Comparison of ENCODE assay signal across 21 cellular contexts in genomic region chr15:71219101-71219500, GRCh38.
DNase-seq lines count a peak whose midpoint lies in the region; ATAC-seq, FAIRE-seq and TF ChIP-seq lines count a peak whose summit lies in the region.
"Had no signal": no experiment of that assay in that cellular context is flagged by ENCODE, and none has a peak within 500 bp of the region (broad histone marks: within the 10 kb centered on the region; RNA-seq: fewer than 3 reads in every experiment).

No MANE protein-coding gene starts in this region.

- intact Hi-C loops in esophagus squamous epithelium (cut with DNase I) = no loop called here

- H3K36me3 ChIP-seq in esophagus squamous epithelium (no peaks in the 10 kb centered on the region), keratinocyte (ENCODE audit: control insufficient read depth in 2 of 2, extremely low read depth in 1 of 2, insufficient read depth in 2 of 2, low read length in 2 of 2) (peaks cover 11 to 21% of the 10 kb centered on the region in 2 experiments), thoracic aorta (no peaks in the 10 kb centered on the region)
- H3K36me3 ChIP-seq: SJCRH30 had no signal

- H3K4me3 ChIP-seq in esophagus squamous epithelium (no peak overlapping the region), keratinocyte (ENCODE audit: control insufficient read depth in 2 of 3, extremely low read depth in 1 of 3, insufficient read depth in 2 of 3, low read depth in 1 of 3, low read length in 3 of 3) (no peak overlapping the region), thoracic aorta (no peak overlapping the region)
- H3K4me3 ChIP-seq: K562, SJCRH30 had no signal

- H3K27ac ChIP-seq in VCaP = peak overlapping the region; percentile 71
- peak overlapping the region in 3 of 4 donors; percentile 13 to 69 (median 60) for H3K27ac ChIP-seq in esophagus squamous epithelium
- H3K27ac ChIP-seq in keratinocyte (ENCODE audit: control insufficient read depth, insufficient read depth, low read length) = peak overlapping the region; percentile 15
- H3K27ac ChIP-seq in thoracic aorta = peak overlapping the region; percentile 47 to 62
- H3K27ac ChIP-seq: SJCRH30 had no signal

- no peaks in the 10 kb centered on the region for H3K9me1 ChIP-seq in keratinocyte (ENCODE audit: control insufficient read depth, extremely low read depth, insufficient read depth, low read length)

- dilution Hi-C loops in keratinocyte (cut with MboI; ENCODE audit: extremely low pct_ligation_motif_present, low sequenced_read_pairs) = no loop called here

- TF ChIP-seq POLR2A in esophagus squamous epithelium (IDR thresholded peaks at IDR 0.05) = no peak

- no peak for DNase-seq in esophagus squamous epithelium (lab: John Stamatoyannopoulos, UW)
- no peak for DNase-seq in keratinocyte (ENCODE audit: low read depth, low spot score)
- DNase-seq in thoracic aorta (ENCODE audit: low spot score) = no peak
- no peak for DNase-seq in GM03348 (ENCODE audit: low spot score)
- no peak for DNase-seq in stimulated activated naive B cell treated with anti-CD40 and anti-IgM and Interleukin-4, amounts not matched to agents 10 μg/mL and 1 μg/mL and 100 μg/mL, for 72 hours
- DNase-seq: Calu3; CD4-positive, alpha-beta T cell; DMS53; MV-4-11; NCI-H1417; NCI-H1930; NCI-H2171; NCI-H446 treated with DMSO at 0.1 percent for 48 hours; NCI-H748 treated with DMSO at 0.1 percent for 48 hours; RPMI8226; SJCRH30 had no signal

- no peak overlapping the region for H2AFZ ChIP-seq in keratinocyte (ENCODE audit: control insufficient read depth, low read length)

- TF ChIP-seq CTCF in VCaP (conservative IDR thresholded peaks at IDR 0.05) (no peak), esophagus squamous epithelium (IDR thresholded peaks at IDR 0.05) (no peak), keratinocyte (optimal IDR thresholded peaks at IDR 0.05 in 1 of 3, IDR thresholded peaks at IDR 0.05 in 1 of 3, conservative IDR thresholded peaks at IDR 0.05 in 1 of 3; ENCODE audit: extremely low read depth in 1 of 3, insufficient read depth in 2 of 3, low read length in 3 of 3) (no peak), thoracic aorta (IDR thresholded peaks at IDR 0.05) (no peak)

- H3K4me1 Mint-ChIP-seq in stimulated activated naive B cell treated with anti-CD40 and anti-IgM and Interleukin-4, amounts not matched to agents 10 μg/mL and 1 μg/mL and 100 μg/mL, for 72 hours = no peaks in the 10 kb centered on the region
- H3K4me1 Mint-ChIP-seq in stimulated activated memory B cell treated with anti-CD40 and anti-IgM and Interleukin-4, amounts not matched to agents 10 μg/mL and 1 μg/mL and 100 μg/mL, for 72 hours = no peaks in the 10 kb centered on the region
- H3K4me1 Mint-ChIP-seq: B cell had no signal

- no peak overlapping the region for H3K4me2 ChIP-seq in keratinocyte (ENCODE audit: control insufficient read depth, extremely low read depth, insufficient read depth, low read depth, low read length)

- no peak overlapping the region for H3K9ac ChIP-seq in keratinocyte (ENCODE audit: control insufficient read depth, extremely low read depth, insufficient read depth, low read length)

- ATAC-seq in thoracic aorta (ENCODE audit: insufficient number of reproducible peaks, low FRiP score, low read depth) = no peak
- ATAC-seq in stimulated activated naive B cell treated with anti-CD40 and anti-IgM and Interleukin-4, amounts not matched to agents 10 μg/mL and 1 μg/mL and 100 μg/mL, for 72 hours (replicated peaks) = no peak
- ATAC-seq in stimulated activated memory B cell treated with anti-CD40 and anti-IgM and Interleukin-4, amounts not matched to agents 10 μg/mL and 1 μg/mL and 100 μg/mL, for 72 hours = no peak
- ATAC-seq: HCT116, K562 had no signal

- H3K4me1 ChIP-seq in esophagus squamous epithelium (peaks cover 0 to 54% (median 19%) of the 10 kb centered on the region in 3 donors), keratinocyte (ENCODE audit: control insufficient read depth, extremely low read depth, insufficient read depth, low read length) (peaks cover 30% of the 10 kb centered on the region), thoracic aorta (ENCODE audit: control insufficient read depth in 1 of 2, low read depth in 2 of 2) (peaks cover 8 to 30% of the 10 kb centered on the region in 2 donors)
- H3K4me1 ChIP-seq: SJCRH30 had no signal

- H3K9me3 ChIP-seq in esophagus squamous epithelium (no peaks in the 10 kb centered on the region), keratinocyte (ENCODE audit: control insufficient read depth, low read depth, low read length) (no peaks in the 10 kb centered on the region), thoracic aorta (no peaks in the 10 kb centered on the region)
- H3K9me3 ChIP-seq: SJCRH30 had no signal

- H3K9me3 Mint-ChIP-seq in stimulated activated naive B cell treated with anti-CD40 and anti-IgM and Interleukin-4, amounts not matched to agents 10 μg/mL and 1 μg/mL and 100 μg/mL, for 72 hours = peaks cover 0 to 3% of the 10 kb centered on the region in 2 donors
- H3K9me3 Mint-ChIP-seq in stimulated activated memory B cell treated with anti-CD40 and anti-IgM and Interleukin-4, amounts not matched to agents 10 μg/mL and 1 μg/mL and 100 μg/mL, for 72 hours = peaks cover 4% of the 10 kb centered on the region
- H3K9me3 Mint-ChIP-seq: CD4-positive, alpha-beta T cell had no signal

- no peaks in the 10 kb centered on the region for H3K36me3 Mint-ChIP-seq in stimulated activated naive B cell treated with anti-CD40 and anti-IgM and Interleukin-4, amounts not matched to agents 10 μg/mL and 1 μg/mL and 100 μg/mL, for 72 hours
- no peaks in the 10 kb centered on the region for H3K36me3 Mint-ChIP-seq in stimulated activated memory B cell treated with anti-CD40 and anti-IgM and Interleukin-4, amounts not matched to agents 10 μg/mL and 1 μg/mL and 100 μg/mL, for 72 hours

- H3K27me3 ChIP-seq in esophagus squamous epithelium = peaks cover 0 to 6% (median 0%) of the 10 kb centered on the region in 4 donors
- H3K27me3 ChIP-seq in keratinocyte (ENCODE audit: control insufficient read depth, extremely low read depth, insufficient read depth, low read length) = no peaks in the 10 kb centered on the region
- no peaks in the 10 kb centered on the region for H3K27me3 ChIP-seq in thoracic aorta (replicated peaks; ENCODE audit: insufficient read depth)
- H3K27me3 ChIP-seq: SJCRH30 had no signal

- no peak overlapping the region for H3K27ac Mint-ChIP-seq in stimulated activated naive B cell treated with anti-CD40 and anti-IgM and Interleukin-4, amounts not matched to agents 10 μg/mL and 1 μg/mL and 100 μg/mL, for 72 hours
- no peak overlapping the region for H3K27ac Mint-ChIP-seq in stimulated activated memory B cell treated with anti-CD40 and anti-IgM and Interleukin-4, amounts not matched to agents 10 μg/mL and 1 μg/mL and 100 μg/mL, for 72 hours
- H3K27ac Mint-ChIP-seq: B cell; CD4-positive, alpha-beta T cell had no signal

- whole genome bisulfite sequencing in esophagus squamous epithelium, 2 donors = 58 to 86% methylated on average over 4 of the region's 4 CpGs

- H3K79me2 ChIP-seq in keratinocyte (ENCODE audit: control insufficient read depth, insufficient read depth, low read length) = peaks cover 9% of the 10 kb centered on the region

- no peak for FAIRE-seq in keratinocyte (lab: Jason Lieb, UNC)
- FAIRE-seq: K562 had no signal

- H4K20me1 ChIP-seq in keratinocyte (ENCODE audit: control insufficient read depth, extremely low read depth, insufficient read depth, low read length) = no peaks in the 10 kb centered on the region

- H3K27me3 Mint-ChIP-seq in stimulated activated naive B cell treated with anti-CD40 and anti-IgM and Interleukin-4, amounts not matched to agents 10 μg/mL and 1 μg/mL and 100 μg/mL, for 72 hours = peaks cover 4 to 11% of the 10 kb centered on the region in 2 donors
- no peaks in the 10 kb centered on the region for H3K27me3 Mint-ChIP-seq in stimulated activated memory B cell treated with anti-CD40 and anti-IgM and Interleukin-4, amounts not matched to agents 10 μg/mL and 1 μg/mL and 100 μg/mL, for 72 hours

- no peak overlapping the region for H3K4me3 Mint-ChIP-seq in stimulated activated naive B cell treated with anti-CD40 and anti-IgM and Interleukin-4, amounts not matched to agents 10 μg/mL and 1 μg/mL and 100 μg/mL, for 72 hours
- H3K4me3 Mint-ChIP-seq in stimulated activated memory B cell treated with anti-CD40 and anti-IgM and Interleukin-4, amounts not matched to agents 10 μg/mL and 1 μg/mL and 100 μg/mL, for 72 hours = no peak overlapping the region
- H3K4me3 Mint-ChIP-seq: B cell; CD4-positive, alpha-beta T cell had no signal

Comparison
In these comparisons a context has a peak if more than half of its experiments do, and no peak if none do; other contexts are left out.
1. H3K27ac ChIP-seq: peak in every context shown above with its lines; median percentile 71 in VCaP; 60 in esophagus squamous epithelium; 54 in thoracic aorta; 15 in keratinocyte.